Comparison of ENCODE assay signal across 1 cellular context in genomic region chr15:85794598-85795319, GRCh38.
TF ChIP-seq lines count a peak whose summit lies in the region.

TSS of gene KLHL25 (minus strand) at chr15:85794925. CDS start at chr15:85769810, 25,115 bp downstream.

TF ChIP-seq in GM12878, 131 proteins besides CTCF, POLR2A, EP300 and RAD21 (continued from another document and continues in another):
- TF ChIP-seq HSF1 (IDR thresholded peaks at IDR 0.05; ENCODE audit: low read depth, low read length) (peak; percentile 93), SRF (IDR thresholded peaks at IDR 0.05; ENCODE audit: low read depth in 2 of 2, low read length in 2 of 2) (no peak), YBX1 (IDR thresholded peaks at IDR 0.05) (no peak), LARP7 (IDR thresholded peaks at IDR 0.05) (peak; percentile 81), SKIL (IDR thresholded peaks at IDR 0.05; ENCODE audit: low read depth, poor library complexity, severe bottlenecking) (no peak), SMAD1 (IDR thresholded peaks at IDR 0.05; ENCODE audit: low read depth, partially characterized antibody) (no peak), ASH2L (IDR thresholded peaks at IDR 0.05; ENCODE audit: borderline replicate concordance, low read depth) (0 out of 2 replicates have a peak, but pooled peaks have one; percentile 52), HDAC2 (IDR thresholded peaks at IDR 0.05) (no peak), BCL11A (IDR thresholded peaks at IDR 0.05; ENCODE audit: low read depth, low read length) (no peak), REST (IDR thresholded peaks at IDR 0.05; ENCODE audit: low read depth, low read length) (no peak), NR2F1 (conservative IDR thresholded peaks at IDR 0.05) (0 out of 2 replicates have a peak, but pooled peaks have one; percentile 14), SREBF1 (IDR thresholded peaks at IDR 0.05; ENCODE audit: low read length) (no peak), PAX8 (IDR thresholded peaks at IDR 0.05) (no peak), SP1 (IDR thresholded peaks at IDR 0.05; ENCODE audit: low read depth, low read length) (peak; percentile 97), ELK1 (IDR thresholded peaks at IDR 0.05; ENCODE audit: low read depth, low read length) (no peak), CREB1 (IDR thresholded peaks at IDR 0.05; ENCODE audit: low read depth) (peak; percentile 39; the same call in 1 of the 2 replicates), DPF2 (IDR thresholded peaks at IDR 0.05) (peak; percentile 86), GATAD2B (conservative IDR thresholded peaks at IDR 0.05; ENCODE audit: low read depth) (peak; percentile 14; the same call in 1 of the 2 replicates), SMARCA5 (IDR thresholded peaks at IDR 0.05) (peak; percentile 52; the same call in 1 of the 2 replicates), MEF2A (IDR thresholded peaks at IDR 0.05; ENCODE audit: insufficient read depth, low read depth, low read length) (no peak), CBFB (IDR thresholded peaks at IDR 0.05; ENCODE audit: low read depth) (no peak), SMAD5 (IDR thresholded peaks at IDR 0.05; ENCODE audit: low read depth) (no peak), ZNF384 (IDR thresholded peaks at IDR 0.05; ENCODE audit: borderline replicate concordance, low read depth, low read length) (no peak), POLR2AphosphoS2 (IDR thresholded peaks at IDR 0.05; ENCODE audit: low read depth, low read length) (no peak), TCF3 (IDR thresholded peaks at IDR 0.05; ENCODE audit: borderline replicate concordance, insufficient read depth, low read depth, low read length) (no peak), KAT2A (conservative IDR thresholded peaks at IDR 0.05; ENCODE audit: control insufficient read depth, low read depth, low read length) (no peak), TCF12 (IDR thresholded peaks at IDR 0.05; ENCODE audit: low read depth, low read length) (no peak), ETV6 (conservative IDR thresholded peaks at IDR 0.05 in 1 of 2, IDR thresholded peaks at IDR 0.05 in 1 of 2; ENCODE audit: borderline replicate concordance in 1 of 2, low read depth in 1 of 2) (0 out of 4 replicates have a peak, but pooled peaks of 1 of the 2 experiments have one; percentile 1), TCF7 (IDR thresholded peaks at IDR 0.05; ENCODE audit: borderline replicate concordance) (no peak), TBL1XR1 (IDR thresholded peaks at IDR 0.05; ENCODE audit: low read depth, low read length) (no peak), STAT3 (IDR thresholded peaks at IDR 0.05; ENCODE audit: low read depth, low read length) (no peak), MYB (IDR thresholded peaks at IDR 0.05; ENCODE audit: borderline replicate concordance, low read depth, low read length) (no peak), SMC3 (IDR thresholded peaks at IDR 0.05; ENCODE audit: borderline replicate concordance, low read length) (no peak), IRF4 (IDR thresholded peaks at IDR 0.05; ENCODE audit: low read depth, low read length) (no peak)
- TF ChIP-seq, protein P1, sequence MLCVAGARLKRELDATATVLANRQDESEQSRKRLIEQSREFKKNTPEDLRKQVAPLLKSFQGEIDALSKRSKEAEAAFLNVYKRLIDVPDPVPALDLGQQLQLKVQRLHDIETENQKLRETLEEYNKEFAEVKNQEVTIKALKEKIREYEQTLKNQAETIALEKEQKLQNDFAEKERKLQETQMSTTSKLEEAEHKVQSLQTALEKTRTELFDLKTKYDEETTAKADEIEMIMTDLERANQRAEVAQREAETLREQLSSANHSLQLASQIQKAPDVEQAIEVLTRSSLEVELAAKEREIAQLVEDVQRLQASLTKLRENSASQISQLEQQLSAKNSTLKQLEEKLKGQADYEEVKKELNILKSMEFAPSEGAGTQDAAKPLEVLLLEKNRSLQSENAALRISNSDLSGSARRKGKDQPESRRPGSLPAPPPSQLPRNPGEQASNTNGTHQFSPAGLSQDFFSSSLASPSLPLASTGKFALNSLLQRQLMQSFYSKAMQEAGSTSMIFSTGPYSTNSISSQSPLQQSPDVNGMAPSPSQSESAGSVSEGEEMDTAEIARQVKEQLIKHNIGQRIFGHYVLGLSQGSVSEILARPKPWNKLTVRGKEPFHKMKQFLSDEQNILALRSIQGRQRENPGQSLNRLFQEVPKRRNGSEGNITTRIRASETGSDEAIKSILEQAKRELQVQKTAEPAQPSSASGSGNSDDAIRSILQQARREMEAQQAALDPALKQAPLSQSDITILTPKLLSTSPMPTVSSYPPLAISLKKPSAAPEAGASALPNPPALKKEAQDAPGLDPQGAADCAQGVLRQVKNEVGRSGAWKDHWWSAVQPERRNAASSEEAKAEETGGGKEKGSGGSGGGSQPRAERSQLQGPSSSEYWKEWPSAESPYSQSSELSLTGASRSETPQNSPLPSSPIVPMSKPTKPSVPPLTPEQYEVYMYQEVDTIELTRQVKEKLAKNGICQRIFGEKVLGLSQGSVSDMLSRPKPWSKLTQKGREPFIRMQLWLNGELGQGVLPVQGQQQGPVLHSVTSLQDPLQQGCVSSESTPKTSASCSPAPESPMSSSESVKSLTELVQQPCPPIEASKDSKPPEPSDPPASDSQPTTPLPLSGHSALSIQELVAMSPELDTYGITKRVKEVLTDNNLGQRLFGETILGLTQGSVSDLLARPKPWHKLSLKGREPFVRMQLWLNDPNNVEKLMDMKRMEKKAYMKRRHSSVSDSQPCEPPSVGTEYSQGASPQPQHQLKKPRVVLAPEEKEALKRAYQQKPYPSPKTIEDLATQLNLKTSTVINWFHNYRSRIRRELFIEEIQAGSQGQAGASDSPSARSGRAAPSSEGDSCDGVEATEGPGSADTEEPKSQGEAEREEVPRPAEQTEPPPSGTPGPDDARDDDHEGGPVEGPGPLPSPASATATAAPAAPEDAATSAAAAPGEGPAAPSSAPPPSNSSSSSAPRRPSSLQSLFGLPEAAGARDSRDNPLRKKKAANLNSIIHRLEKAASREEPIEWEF (IDR thresholded peaks at IDR 0.05; ENCODE audit: insufficient replicate concordance, low read depth, low read length) = no peak
- TF ChIP-seq, protein P2, sequence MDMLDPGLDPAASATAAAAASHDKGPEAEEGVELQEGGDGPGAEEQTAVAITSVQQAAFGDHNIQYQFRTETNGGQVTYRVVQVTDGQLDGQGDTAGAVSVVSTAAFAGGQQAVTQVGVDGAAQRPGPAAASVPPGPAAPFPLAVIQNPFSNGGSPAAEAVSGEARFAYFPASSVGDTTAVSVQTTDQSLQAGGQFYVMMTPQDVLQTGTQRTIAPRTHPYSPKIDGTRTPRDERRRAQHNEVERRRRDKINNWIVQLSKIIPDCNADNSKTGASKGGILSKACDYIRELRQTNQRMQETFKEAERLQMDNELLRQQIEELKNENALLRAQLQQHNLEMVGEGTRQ (IDR thresholded peaks at IDR 0.05; ENCODE audit: borderline replicate concordance, low read depth, low read length) = no peak
- TF ChIP-seq, protein P3, sequence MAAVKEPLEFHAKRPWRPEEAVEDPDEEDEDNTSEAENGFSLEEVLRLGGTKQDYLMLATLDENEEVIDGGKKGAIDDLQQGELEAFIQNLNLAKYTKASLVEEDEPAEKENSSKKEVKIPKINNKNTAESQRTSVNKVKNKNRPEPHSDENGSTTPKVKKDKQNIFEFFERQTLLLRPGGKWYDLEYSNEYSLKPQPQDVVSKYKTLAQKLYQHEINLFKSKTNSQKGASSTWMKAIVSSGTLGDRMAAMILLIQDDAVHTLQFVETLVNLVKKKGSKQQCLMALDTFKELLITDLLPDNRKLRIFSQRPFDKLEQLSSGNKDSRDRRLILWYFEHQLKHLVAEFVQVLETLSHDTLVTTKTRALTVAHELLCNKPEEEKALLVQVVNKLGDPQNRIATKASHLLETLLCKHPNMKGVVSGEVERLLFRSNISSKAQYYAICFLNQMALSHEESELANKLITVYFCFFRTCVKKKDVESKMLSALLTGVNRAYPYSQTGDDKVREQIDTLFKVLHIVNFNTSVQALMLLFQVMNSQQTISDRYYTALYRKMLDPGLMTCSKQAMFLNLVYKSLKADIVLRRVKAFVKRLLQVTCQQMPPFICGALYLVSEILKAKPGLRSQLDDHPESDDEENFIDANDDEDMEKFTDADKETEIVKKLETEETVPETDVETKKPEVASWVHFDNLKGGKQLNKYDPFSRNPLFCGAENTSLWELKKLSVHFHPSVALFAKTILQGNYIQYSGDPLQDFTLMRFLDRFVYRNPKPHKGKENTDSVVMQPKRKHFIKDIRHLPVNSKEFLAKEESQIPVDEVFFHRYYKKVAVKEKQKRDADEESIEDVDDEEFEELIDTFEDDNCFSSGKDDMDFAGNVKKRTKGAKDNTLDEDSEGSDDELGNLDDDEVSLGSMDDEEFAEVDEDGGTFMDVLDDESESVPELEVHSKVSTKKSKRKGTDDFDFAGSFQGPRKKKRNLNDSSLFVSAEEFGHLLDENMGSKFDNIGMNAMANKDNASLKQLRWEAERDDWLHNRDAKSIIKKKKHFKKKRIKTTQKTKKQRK (IDR thresholded peaks at IDR 0.05; ENCODE audit: low read depth, low read length) = no peak
- TF ChIP-seq, protein P4, sequence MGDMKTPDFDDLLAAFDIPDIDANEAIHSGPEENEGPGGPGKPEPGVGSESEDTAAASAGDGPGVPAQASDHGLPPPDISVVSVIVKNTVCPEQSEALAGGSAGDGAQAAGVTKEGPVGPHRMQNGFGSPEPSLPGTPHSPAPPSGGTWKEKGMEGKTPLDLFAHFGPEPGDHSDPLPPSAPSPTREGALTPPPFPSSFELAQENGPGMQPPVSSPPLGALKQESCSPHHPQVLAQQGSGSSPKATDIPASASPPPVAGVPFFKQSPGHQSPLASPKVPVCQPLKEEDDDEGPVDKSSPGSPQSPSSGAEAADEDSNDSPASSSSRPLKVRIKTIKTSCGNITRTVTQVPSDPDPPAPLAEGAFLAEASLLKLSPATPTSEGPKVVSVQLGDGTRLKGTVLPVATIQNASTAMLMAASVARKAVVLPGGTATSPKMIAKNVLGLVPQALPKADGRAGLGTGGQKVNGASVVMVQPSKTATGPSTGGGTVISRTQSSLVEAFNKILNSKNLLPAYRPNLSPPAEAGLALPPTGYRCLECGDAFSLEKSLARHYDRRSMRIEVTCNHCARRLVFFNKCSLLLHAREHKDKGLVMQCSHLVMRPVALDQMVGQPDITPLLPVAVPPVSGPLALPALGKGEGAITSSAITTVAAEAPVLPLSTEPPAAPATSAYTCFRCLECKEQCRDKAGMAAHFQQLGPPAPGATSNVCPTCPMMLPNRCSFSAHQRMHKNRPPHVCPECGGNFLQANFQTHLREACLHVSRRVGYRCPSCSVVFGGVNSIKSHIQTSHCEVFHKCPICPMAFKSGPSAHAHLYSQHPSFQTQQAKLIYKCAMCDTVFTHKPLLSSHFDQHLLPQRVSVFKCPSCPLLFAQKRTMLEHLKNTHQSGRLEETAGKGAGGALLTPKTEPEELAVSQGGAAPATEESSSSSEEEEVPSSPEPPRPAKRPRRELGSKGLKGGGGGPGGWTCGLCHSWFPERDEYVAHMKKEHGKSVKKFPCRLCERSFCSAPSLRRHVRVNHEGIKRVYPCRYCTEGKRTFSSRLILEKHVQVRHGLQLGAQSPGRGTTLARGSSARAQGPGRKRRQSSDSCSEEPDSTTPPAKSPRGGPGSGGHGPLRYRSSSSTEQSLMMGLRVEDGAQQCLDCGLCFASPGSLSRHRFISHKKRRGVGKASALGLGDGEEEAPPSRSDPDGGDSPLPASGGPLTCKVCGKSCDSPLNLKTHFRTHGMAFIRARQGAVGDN (IDR thresholded peaks at IDR 0.05) = 0 out of 2 replicates have a peak, but pooled peaks have one; percentile 11
